Comparison of ENCODE assay signal across 20 cellular contexts in the genomic region with DNA sequence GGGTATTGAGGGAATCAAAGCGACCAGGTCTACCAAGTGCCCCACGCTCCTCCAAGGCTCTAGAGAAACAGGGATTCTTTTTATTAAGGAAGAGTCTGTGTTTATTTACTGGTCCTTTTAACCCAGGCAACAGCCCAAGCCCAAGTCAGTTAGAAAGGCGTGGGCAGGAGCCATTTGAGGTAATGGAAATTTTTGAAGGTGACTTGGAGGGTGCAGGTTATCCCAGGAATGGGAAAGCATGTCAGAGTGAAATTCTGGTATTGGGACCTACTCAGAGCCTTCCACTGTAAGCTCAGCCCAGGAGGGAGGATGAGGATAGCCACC. TPM values are rescaled to one million over a fixed set of nuclear protein-coding genes. Genes with fewer than 3 reads are reported as not detected.
"Had no signal": no experiment of that assay in that cellular context is flagged by ENCODE, and none has a peak within 500 bp of the region (broad histone marks: within the 10 kb centered on the region; RNA-seq: fewer than 3 reads in every experiment).

No MANE protein-coding gene starts in this region.

- H3K4me1 ChIP-seq: gastrocnemius medialis, SJCRH30 had no signal

- H3K27ac ChIP-seq: gastrocnemius medialis, left lung, SJCRH30 had no signal

- H3K9me3 Mint-ChIP-seq: endodermal cell; naive thymus-derived CD8-positive, alpha-beta T cell had no signal

- H3K4me3 ChIP-seq: gastrocnemius medialis, heart right ventricle, left lung, SJCRH30, transverse colon had no signal

- H3K27ac Mint-ChIP-seq: endodermal cell had no signal

- DNase-seq: activated CD4-positive, alpha-beta T cell treated with anti-CD3 and anti-CD28 coated beads for 1 hour; activated CD4-positive, alpha-beta T cell treated with anti-CD3 and anti-CD28 coated beads, Interleukin-2, amount 50 U/mL, for 4 hours; activated naive CD4-positive, alpha-beta T cell treated with Interleukin-2 at 50 U/mL for 16 hours; activated T-cell treated with anti-CD3 and anti-CD28 coated beads for 4 hours; anterior cingulate cortex; cerebellar nuclear complex; dorsolateral prefrontal cortex; endodermal cell; erythroblast; gastrocnemius medialis; heart right ventricle; left lung; naive thymus-derived CD8-positive, alpha-beta T cell; occipital lobe; SJCRH30; stimulated activated CD4-positive, alpha-beta T cell treated with anti-CD3 and anti-CD28 coated beads, Interleukin-2, amount 100 ng/mL, for 48 hours; stimulated activated naive CD4-positive, alpha-beta T cell; substantia nigra; transverse colon had no signal

- H3K36me3 Mint-ChIP-seq: naive thymus-derived CD8-positive, alpha-beta T cell had no signal

- ATAC-seq: gastrocnemius medialis; heart right ventricle; left lung; naive thymus-derived CD8-positive, alpha-beta T cell had no signal

- H3K9me3 ChIP-seq: gastrocnemius medialis, heart right ventricle, left lung, SJCRH30, transverse colon had no signal

- H3K36me3 ChIP-seq: gastrocnemius medialis, heart right ventricle, left lung, SJCRH30, transverse colon had no signal

- H3K4me3 Mint-ChIP-seq: endodermal cell; naive thymus-derived CD8-positive, alpha-beta T cell had no signal

RNA-seq across cellular contexts. Expression of a gene that starts 2.9 kb away (rescaled TPM):
- total RNA-seq: pulmonary artery endothelial cell, SJCRH30 had no signal

RNA-seq across cellular contexts. Expression of a gene that starts 51.5 kb away (rescaled TPM):
- total RNA-seq: pulmonary artery endothelial cell, transverse colon had no signal
